In genomic region chr3:139434764-139435291, GRCh38 we compare ENCODE assay signal across 12 cellular contexts. TPM values are rescaled to one million over a fixed set of nuclear protein-coding genes. Genes with fewer than 3 reads are reported as not detected.
A peak's percentile ranks its signal among the peaks of the same experiment; 100 is the strongest.
DNase-seq lines count a peak whose midpoint lies in the region; ATAC-seq and TF ChIP-seq lines count a peak whose summit lies in the region.
"Had no signal": no experiment of that assay in that cellular context is flagged by ENCODE, and none has a peak within 500 bp of the region (broad histone marks: within the 10 kb centered on the region; RNA-seq: fewer than 3 reads in every experiment).

No MANE protein-coding gene starts in this region.

- no peak overlapping the region for H3K23ac ChIP-seq in IMR-90 (ENCODE audit: low read depth, low read length)

- H3K27me3 Mint-ChIP-seq in mesothelial cell of epicardium (ENCODE audit: low read depth) = no peaks in the 10 kb centered on the region
- H3K27me3 Mint-ChIP-seq: activated CD4-positive, alpha-beta T cell treated with anti-CD3 and anti-CD28 coated beads for 36 hours had no signal

- H3K27me3 ChIP-seq in IMR-90 (ENCODE audit: control insufficient read depth, insufficient read depth, low read length) = no peaks in the 10 kb centered on the region
- no peaks in the 10 kb centered on the region for H3K27me3 ChIP-seq in sigmoid colon

- H4K8ac ChIP-seq in IMR-90 (ENCODE audit: low read depth in 2 of 2, low read length in 2 of 2) = no peak overlapping the region

- H3K9me3 ChIP-seq in IMR-90 (ENCODE audit: control insufficient read depth, insufficient read depth, low read length) (no peaks in the 10 kb centered on the region), sigmoid colon (peaks cover 0 to 2% (median 0%) of the 10 kb centered on the region in 4 donors)

- no peaks in the 10 kb centered on the region for H3K79me1 ChIP-seq in IMR-90 (ENCODE audit: low read depth in 1 of 2, low read length in 2 of 2)

- POLR2A ChIA-PET in IMR-90 (lab: Charles Lee; ENCODE audit: unreplicated experiment) = no interaction called here

- TF ChIP-seq EP300 in sigmoid colon (IDR thresholded peaks at IDR 0.05) = no peak

- H3K4me3 ChIP-seq in AG09309 (ENCODE audit: control insufficient read depth, low read depth, low read length) (no peak overlapping the region), IMR-90 (ENCODE audit: insufficient read depth, low read depth, low read length) (no peak overlapping the region), epithelial cell of esophagus (ENCODE audit: low read length) (no peak overlapping the region), sigmoid colon (no peak overlapping the region)

- no peak overlapping the region for H2BK120ac ChIP-seq in IMR-90 (ENCODE audit: low read depth, low read length)

- H4K20me1 ChIP-seq in IMR-90 (ENCODE audit: insufficient read depth, low read length) = no peaks in the 10 kb centered on the region

- dilution Hi-C loops in IMR-90 (cut with HindIII; ENCODE audit: low sequenced_read_pairs, unreplicated experiment) = no loop called here

- intact Hi-C loops in IMR-90 (cut with micrococcal nuclease) (no loop called here), sigmoid colon (cut with DNase I) (loop anchor here (10.0 kb wide), 1 partner anchor 500 kb away; the partner anchor contains the start of gene CLSTN2)

- CTCF ChIA-PET in IMR-90 (lab: Yijun Ruan, JAX) = interaction anchor here (0.7 kb wide), 1 partner anchor 16 kb away, joined by 3 read pairs; no protein-coding TSS in a partner anchor

- peaks cover 10% of the 10 kb centered on the region for H3K4me1 Mint-ChIP-seq in mesothelial cell of epicardium
- H3K4me1 Mint-ChIP-seq: activated CD4-positive, alpha-beta T cell treated with anti-CD3 and anti-CD28 coated beads for 36 hours had no signal

- H4K91ac ChIP-seq in IMR-90 (ENCODE audit: insufficient read depth, low read depth, low read length) = no peak overlapping the region

- peak; percentile 77 for ATAC-seq in IMR-90 (ENCODE audit: low read depth)
- ATAC-seq: activated CD4-positive, alpha-beta T cell treated with anti-CD3 and anti-CD28 coated beads for 36 hours had no signal

- H3K56ac ChIP-seq in IMR-90 (ENCODE audit: extremely low read depth, insufficient read depth, low read length) = no peak overlapping the region

- H2AK9ac ChIP-seq in IMR-90 (replicated peaks; ENCODE audit: low read depth, low read length, poor library complexity) = no peak overlapping the region

- H3K4me1 ChIP-seq in IMR-90 (ENCODE audit: control insufficient read depth, insufficient read depth, low read length) (peaks cover 3% of the 10 kb centered on the region; the same call in 1 of the 2 replicates), sigmoid colon (no peaks in the 10 kb centered on the region)

- H3K14ac ChIP-seq in IMR-90 (replicated peaks; ENCODE audit: low read depth, low read length) = no peak overlapping the region

- in situ Hi-C loops in IMR-90 (cut with MboI; ENCODE audit: low sequenced_read_pairs) = loop anchor here (25.0 kb wide), 1 partner anchor 1427 kb away; no protein-coding TSS in a partner anchor

- no peak overlapping the region for H3K18ac ChIP-seq in IMR-90 (ENCODE audit: low read depth, low read length)

- H3K9ac ChIP-seq in IMR-90 (ENCODE audit: low read depth, low read length) = no peak overlapping the region

- peak overlapping the region; percentile 45 for H3K27ac Mint-ChIP-seq in mesothelial cell of epicardium
- H3K27ac Mint-ChIP-seq: activated CD4-positive, alpha-beta T cell treated with anti-CD3 and anti-CD28 coated beads for 36 hours had no signal

- no peak overlapping the region for H4K5ac ChIP-seq in IMR-90 (ENCODE audit: low read depth, low read length)

- no peak overlapping the region for H2AFZ ChIP-seq in IMR-90 (replicated peaks; ENCODE audit: low read length, poor library complexity)

- H3K9me3 Mint-ChIP-seq in mesothelial cell of epicardium = peaks cover 3% of the 10 kb centered on the region

- H2BK5ac ChIP-seq in IMR-90 (ENCODE audit: low read depth, low read length, poor library complexity, severe bottlenecking) = no peak overlapping the region

- TF ChIP-seq RAD21 in IMR-90 (IDR thresholded peaks at IDR 0.05; ENCODE audit: low read length) = no peak

- H3K36me3 Mint-ChIP-seq in mesothelial cell of epicardium = peaks cover 19% of the 10 kb centered on the region

- peak; percentile 31 for DNase-seq in AG09309 (ENCODE audit: low read depth)
- DNase-seq in IMR-90 = peak; percentile 28
- peak; percentile 99 for DNase-seq in epithelial cell of esophagus (ENCODE audit: low read depth)
- no peak for DNase-seq in mesothelial cell of epicardium (ENCODE audit: low spot score in 2 of 2, unreplicated experiment in 2 of 2)
- DNase-seq in stimulated activated naive CD4-positive, alpha-beta T cell treated with Interleukin-2 at 50 U/mL for 16 hours (lab: John Stamatoyannopoulos, UW) = no peak
- DNase-seq in cerebellum (ENCODE audit: low spot score) = no peak
- DNase-seq in sigmoid colon = no peak
- DNase-seq in NCI-H146 (lab: John Stamatoyannopoulos, UW) = no peak
- DNase-seq: activated CD4-positive, alpha-beta T cell treated with anti-CD3 and anti-CD28 coated beads for 36 hours; amniotic stem cell; NCI-H1694 had no signal

- no peak overlapping the region for H2BK20ac ChIP-seq in IMR-90 (ENCODE audit: low read depth, low read length)

- H3K4me2 ChIP-seq in IMR-90 (ENCODE audit: low read depth, low read length) = no peak overlapping the region

- no peaks in the 10 kb centered on the region for H3K9me1 ChIP-seq in IMR-90 (ENCODE audit: insufficient read depth, low read length)

- H2BK15ac ChIP-seq in IMR-90 (ENCODE audit: low read depth, low read length) = no peak overlapping the region

- H3K27ac ChIP-seq in IMR-90 (ENCODE audit: insufficient read depth, low read length) (no peak overlapping the region), sigmoid colon (no peak overlapping the region)

- no peaks in the 10 kb centered on the region for H3K36me3 ChIP-seq in IMR-90 (ENCODE audit: control insufficient read depth, insufficient read depth, low read length)
- no peaks in the 10 kb centered on the region for H3K36me3 ChIP-seq in sigmoid colon

- H3K4me3 Mint-ChIP-seq in mesothelial cell of epicardium = no peak overlapping the region
- H3K4me3 Mint-ChIP-seq: activated CD4-positive, alpha-beta T cell treated with anti-CD3 and anti-CD28 coated beads for 36 hours; nephron had no signal

- 87% methylated on average over 5 of the region's 6 CpGs; no CpG with 5 or more reads in 1 of the 2 experiments for WGBS in IMR-90 (ENCODE audit: extremely low coverage in 2 of 2, insufficient read length in 1 of 2), 2 experiments
- WGBS in sigmoid colon, 2 donors = 89% methylated on average over 6 of the region's 6 CpGs

- no peak overlapping the region for H2AK5ac ChIP-seq in IMR-90 (ENCODE audit: low read depth, low read length)

- TF ChIP-seq POLR2A in IMR-90 (IDR thresholded peaks at IDR 0.05; ENCODE audit: low read depth, low read length) (no peak), sigmoid colon (IDR thresholded peaks at IDR 0.05) (no peak)

- BruUV-seq in IMR-90 (replicated peaks; lab: Mats Ljungman, UMichigan) = no TSS peak

- no peak overlapping the region for H3K4ac ChIP-seq in IMR-90 (ENCODE audit: low read depth, low read length)

- TF ChIP-seq CTCF in AG09309 (IDR thresholded peaks at IDR 0.05; ENCODE audit: control insufficient read depth, insufficient read depth, low read depth, low read length, missing control alignments) = no peak
- TF ChIP-seq CTCF in IMR-90 (conservative IDR thresholded peaks at IDR 0.05; ENCODE audit: low read depth, low read length) = no peak
- TF ChIP-seq CTCF in epithelial cell of esophagus (IDR thresholded peaks at IDR 0.05; ENCODE audit: insufficient read depth, low read depth, low read length, missing control alignments) = peak; percentile 68
- TF ChIP-seq CTCF in mesothelial cell of epicardium (IDR thresholded peaks at IDR 0.05; ENCODE audit: unreplicated experiment) = no peak
- TF ChIP-seq CTCF in sigmoid colon (IDR thresholded peaks at IDR 0.05) = no peak

TF ChIP-seq in IMR-90, 13 proteins besides CTCF, POLR2A, EP300 and RAD21:
- peak; percentile 62; the same call in 1 of the 2 replicates for TF ChIP-seq CEBPB (IDR thresholded peaks at IDR 0.05; ENCODE audit: low read depth, low read length)
- TF ChIP-seq NFE2L2 (IDR thresholded peaks at IDR 0.05; ENCODE audit: low read depth, low read length) = no peak
- TF ChIP-seq ELK1 (IDR thresholded peaks at IDR 0.05; ENCODE audit: borderline replicate concordance, low read depth, low read length) = no peak
TF ChIP-seq in IMR-90: peak in this region for 1.

RNA-seq across cellular contexts. Expression of gene RBP2, which starts 41.5 kb away (rescaled TPM):
- not detected in 2 replicates for total RNA-seq in IMR-90 (2012; rRNA removed)
- polyA plus RNA-seq in IMR-90 (2012; rRNA removed) = not detected in 2 replicates
- polyA plus RNA-seq in IMR-90 (2012; cell fraction: cytosol; rRNA removed) = not detected in 2 replicates
- not detected in 2 replicates for polyA plus RNA-seq in IMR-90 (2012; cell fraction: nucleus; rRNA removed; ENCODE audit: low replicate concordance)
- total RNA-seq in mesothelial cell of epicardium = not detected in 3 replicates
- not detected for total RNA-seq in cerebellum
- not detected for total RNA-seq in sigmoid colon
- polyA plus RNA-seq in sigmoid colon = 10 to 100 TPM in 1 of 3 donors, 1 to 10 TPM in 1, under 1 TPM in 1; 0.87 to 57.1 (median 6.0) TPM
- total RNA-seq: activated CD4-positive, alpha-beta T cell treated with anti-CD3 and anti-CD28 coated beads for 36 hours had no signal

RNA-seq across cellular contexts. Expression of gene COPB2, which starts 45.4 kb away (rescaled TPM):
- total RNA-seq in IMR-90 (2012; rRNA removed) (363 and 549 TPM in 2 replicates), mesothelial cell of epicardium (130 to 131 TPM (median 130 TPM) in 3 replicates), cerebellum (79.3 TPM), sigmoid colon (10 to 100 TPM; 54.0 to 82.0 (median 68.7) TPM)
- polyA plus RNA-seq in IMR-90 (2012; rRNA removed) (140 and 179 TPM in 2 replicates), sigmoid colon (10 to 100 TPM; 52.3 to 68.9 (median 59.8) TPM)
- polyA plus RNA-seq in IMR-90 (2012; cell fraction: cytosol; rRNA removed) = 39.4 and 54.6 TPM in 2 replicates
- polyA plus RNA-seq in IMR-90 (2012; cell fraction: nucleus; rRNA removed; ENCODE audit: low replicate concordance) = 33.3 and 219 TPM in 2 replicates

Comparison
In these comparisons a context has a peak if more than half of its experiments do, and no peak if none do; other contexts are left out.
1. DNase-seq: peak in AG09309 (single experiment), IMR-90 (single experiment) and epithelial cell of esophagus (single experiment); none in mesothelial cell of epicardium (0 of 2), stimulated activated naive CD4-positive, alpha-beta T cell treated with Interleukin-2 at 50 U/mL for 16 hours (single experiment), cerebellum (single experiment), sigmoid colon (single experiment) and NCI-H146 (single experiment).